ENCODE assay signal across 16 cellular contexts in the genomic region with DNA sequence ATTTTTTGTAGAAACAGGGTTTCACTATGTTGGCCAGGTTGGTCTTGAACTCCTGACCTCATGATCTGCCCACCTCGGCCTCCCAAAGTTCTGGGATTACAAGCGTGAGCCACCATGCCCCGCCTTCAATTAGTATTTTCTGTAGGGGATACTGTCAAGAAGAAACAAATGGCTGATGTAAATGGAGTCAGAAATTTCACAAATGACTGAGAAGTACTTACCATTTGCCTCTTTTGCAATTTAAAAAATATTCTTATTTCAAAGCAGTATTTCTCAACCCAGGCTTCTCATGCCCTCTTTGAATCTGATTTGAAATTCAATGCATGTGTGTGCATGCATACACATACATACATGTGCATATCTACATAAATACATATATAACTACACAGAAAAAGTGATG. TPM values are rescaled to one million over a fixed set of nuclear protein-coding genes. Genes with fewer than 3 reads are reported as not detected.
DNase-seq lines count a peak whose midpoint lies in the region; ATAC-seq, FAIRE-seq and TF ChIP-seq lines count a peak whose summit lies in the region.
"Had no signal": no experiment of that assay in that cellular context is flagged by ENCODE, and none has a peak within 500 bp of the region (broad histone marks: within the 10 kb centered on the region; RNA-seq: fewer than 3 reads in every experiment).

No MANE protein-coding gene starts in this region.

- ATAC-seq in A549 (no peak), HG03460 (IDR thresholded peaks at IDR 0.05; ENCODE audit: unreplicated experiment) (no peak)
- ATAC-seq in central memory CD8-positive, alpha-beta T cell (replicated peaks; ENCODE audit: extremely low read depth, poor library complexity, severe bottlenecking), result no peak
- ATAC-seq: foreskin keratinocyte had no signal

- H3K4me3 Mint-ChIP-seq in central memory CD8-positive, alpha-beta T cell, result peak overlapping the region; percentile 97

- H3K36me3 Mint-ChIP-seq in central memory CD8-positive, alpha-beta T cell (ENCODE audit: insufficient read depth), result peaks cover 19% of the 10 kb centered on the region

- no peaks in the 10 kb centered on the region for H3K9me3 Mint-ChIP-seq in central memory CD8-positive, alpha-beta T cell

- H3K4me1 Mint-ChIP-seq in central memory CD8-positive, alpha-beta T cell, result peaks cover 66% of the 10 kb centered on the region

- no peaks in the 10 kb centered on the region for H3K27me3 Mint-ChIP-seq in central memory CD8-positive, alpha-beta T cell

- no peak for TF ChIP-seq CTCF in A549 (IDR thresholded peaks at IDR 0.05)
- no peak for TF ChIP-seq CTCF in AG10803 (conservative IDR thresholded peaks at IDR 0.05; ENCODE audit: low read length)
- no peak for TF ChIP-seq CTCF in NB4 (IDR thresholded peaks at IDR 0.05; ENCODE audit: low read depth, low read length)

- H3K4me1 ChIP-seq in A549, result peaks cover 41% of the 10 kb centered on the region

- POLR2A ChIA-PET in A549 (lab: Yijun Ruan, JAX), result interaction anchor here (0.7 kb wide), 1 partner anchor 445 kb away, joined by 4 read pairs; no protein-coding TSS in a partner anchor

- no peak for FAIRE-seq in A549 (lab: Jason Lieb, UNC)

- TF ChIP-seq POLR2A in A549 (IDR thresholded peaks at IDR 0.05; ENCODE audit: low read length) (no peak), NB4 (IDR thresholded peaks at IDR 0.05; ENCODE audit: extremely low read depth, insufficient read length) (no peak)

- peak overlapping the region; percentile 14 to 46; a peak in 2 of 6 replicates for H3K27ac ChIP-seq in A549
- H3K27ac ChIP-seq: foreskin keratinocyte, ovary, thyroid gland had no signal

- WGBS in A549 (ENCODE audit: missing lambda C conversion rate), result 85% methylated on average over 3 of the region's 3 CpGs

- CTCF ChIA-PET in A549 (lab: Yijun Ruan, JAX), result interaction anchor here (0.7 kb wide), 1 partner anchor 150 kb away, joined by 4 read pairs; no protein-coding TSS in a partner anchor

- no peak for TF ChIP-seq EP300 in A549 (IDR thresholded peaks at IDR 0.05)

- peak overlapping the region; percentile 22; the same call in 1 of the 3 replicates for H3K4me2 ChIP-seq in A549

- no peak for TF ChIP-seq RAD21 in A549 (conservative IDR thresholded peaks at IDR 0.05 in 1 of 2, IDR thresholded peaks at IDR 0.05 in 1 of 2)

- no peak overlapping the region for H3K4me3 ChIP-seq in A549
- H3K4me3 ChIP-seq in AG10803 (ENCODE audit: low read length), result no peak overlapping the region
- H3K4me3 ChIP-seq in NB4 (ENCODE audit: low read depth, low read length), result peak overlapping the region; percentile 8
- H3K4me3 ChIP-seq: ovary, thyroid gland had no signal

- H3K9me3 ChIP-seq in A549, result no peaks in the 10 kb centered on the region
- H3K9me3 ChIP-seq: ovary, thyroid gland had no signal

- DNase-seq in A549 (ENCODE audit: low read depth in 1 of 2, low spot score in 1 of 2) (no peak), AG10803 (ENCODE audit: low read depth) (peak; percentile 38), NB4 (ENCODE audit: low read depth) (no peak), SHP77 (lab: John Stamatoyannopoulos, UW) (no peak), NCI-H510A treated with DMSO at 0.1 percent for 48 hours (lab: John Stamatoyannopoulos, UW) (no peak)
- no peak for DNase-seq in central memory CD8-positive, alpha-beta T cell (ENCODE audit: low spot score in 2 of 2)
- DNase-seq: anterior cingulate cortex; DMS79; foreskin keratinocyte; NCI-H1092; NCI-H2171; ovary; stimulated activated CD4-positive, alpha-beta T cell treated with anti-CD3 and anti-CD28 coated beads, Interleukin-4, amount 100 ng/mL, for 4 hours; T-helper 2 cell; thyroid gland had no signal

- H3K27ac Mint-ChIP-seq in central memory CD8-positive, alpha-beta T cell (ENCODE audit: low read depth), result peak overlapping the region; percentile 88

TF ChIP-seq in A549, 52 proteins besides CTCF, POLR2A, EP300 and RAD21:
- TF ChIP-seq RFX5 (IDR thresholded peaks at IDR 0.05) (no peak), JUNB (IDR thresholded peaks at IDR 0.05) (no peak), POLR2AphosphoS2 (conservative IDR thresholded peaks at IDR 0.05; ENCODE audit: low read length) (no peak), HOXB13 (CRISPR knock-in tag; IDR thresholded peaks at IDR 0.05; ENCODE audit: low read depth) (no peak), SREBF2 (IDR thresholded peaks at IDR 0.05) (no peak), RCOR1 (IDR thresholded peaks at IDR 0.05; ENCODE audit: low read depth, low read length) (no peak), HEYL (CRISPR knock-in tag; IDR thresholded peaks at IDR 0.05) (no peak), GATA3 (IDR thresholded peaks at IDR 0.05; ENCODE audit: borderline replicate concordance) (no peak), KDM5A (IDR thresholded peaks at IDR 0.05) (no peak), NR3C1 (IDR thresholded peaks at IDR 0.05) (no peak), CEBPB (IDR thresholded peaks at IDR 0.05) (no peak), FOSB (CRISPR knock-in tag; IDR thresholded peaks at IDR 0.05) (no peak), JUN (IDR thresholded peaks at IDR 0.05) (no peak), REST (IDR thresholded peaks at IDR 0.05) (no peak)
- TF ChIP-seq, protein P1, sequence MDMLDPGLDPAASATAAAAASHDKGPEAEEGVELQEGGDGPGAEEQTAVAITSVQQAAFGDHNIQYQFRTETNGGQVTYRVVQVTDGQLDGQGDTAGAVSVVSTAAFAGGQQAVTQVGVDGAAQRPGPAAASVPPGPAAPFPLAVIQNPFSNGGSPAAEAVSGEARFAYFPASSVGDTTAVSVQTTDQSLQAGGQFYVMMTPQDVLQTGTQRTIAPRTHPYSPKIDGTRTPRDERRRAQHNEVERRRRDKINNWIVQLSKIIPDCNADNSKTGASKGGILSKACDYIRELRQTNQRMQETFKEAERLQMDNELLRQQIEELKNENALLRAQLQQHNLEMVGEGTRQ (IDR thresholded peaks at IDR 0.05), result no peak
- TF ChIP-seq, protein P2, sequence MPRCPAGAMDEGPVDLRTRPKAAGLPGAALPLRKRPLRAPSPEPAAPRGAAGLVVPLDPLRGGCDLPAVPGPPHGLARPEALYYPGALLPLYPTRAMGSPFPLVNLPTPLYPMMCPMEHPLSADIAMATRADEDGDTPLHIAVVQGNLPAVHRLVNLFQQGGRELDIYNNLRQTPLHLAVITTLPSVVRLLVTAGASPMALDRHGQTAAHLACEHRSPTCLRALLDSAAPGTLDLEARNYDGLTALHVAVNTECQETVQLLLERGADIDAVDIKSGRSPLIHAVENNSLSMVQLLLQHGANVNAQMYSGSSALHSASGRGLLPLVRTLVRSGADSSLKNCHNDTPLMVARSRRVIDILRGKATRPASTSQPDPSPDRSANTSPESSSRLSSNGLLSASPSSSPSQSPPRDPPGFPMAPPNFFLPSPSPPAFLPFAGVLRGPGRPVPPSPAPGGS (IDR thresholded peaks at IDR 0.05), result no peak

RNA-seq across cellular contexts. Expression of gene PSMA6, which starts 4.3 kb away (rescaled TPM):
- polyA plus RNA-seq in A549 (2011; rRNA removed) (321 and 369 TPM in 2 replicates), A549 (2017; fragmentation: RNase III; extraction: RNeasy Plus Mini Kit Qiagen cat#74134 plus additional on column Dnase treatment) (395 to 409 TPM (median 406 TPM) in 3 replicates)
- 195 and 206 TPM in 2 replicates for polyA plus RNA-seq in A549 (2012; cell fraction: cytosol; rRNA removed)
- polyA plus RNA-seq in A549 (2012; cell fraction: nucleus; rRNA removed), result 92.2 and 156 TPM in 2 replicates
- 86.4 and 111 TPM in 2 replicates for polyA minus RNA-seq in A549 (2011; rRNA and poly(A)+ RNA removed)
